26 cellular contexts compared by ENCODE assay signal in genomic region chr11:132490976-132491375, GRCh38.
DNase-seq lines count a peak whose midpoint lies in the region; ATAC-seq and TF ChIP-seq lines count a peak whose summit lies in the region.
"Had no signal": no experiment of that assay in that cellular context is flagged by ENCODE, and none has a peak within 500 bp of the region (broad histone marks: within the 10 kb centered on the region; RNA-seq: fewer than 3 reads in every experiment).

No MANE protein-coding gene starts in this region.

- ATAC-seq in activated naive CD4-positive, alpha-beta T cell treated with anti-CD3 and anti-CD28 coated beads, Interleukin-2, amount 50 U/mL, for 72 hours: no peak
- ATAC-seq: HCT116, pancreas had no signal

- no peak overlapping the region for H3K27ac Mint-ChIP-seq in activated naive CD4-positive, alpha-beta T cell treated with anti-CD3 and anti-CD28 coated beads, Interleukin-2, amount 50 U/mL, for 72 hours
- H3K27ac Mint-ChIP-seq: activated naive CD4-positive, alpha-beta T cell treated with anti-CD3 and anti-CD28 coated beads, Interleukin-2, amount 50 U/mL, for 24 hours; CD8-positive, alpha-beta memory T cell; nephron progenitor cell; stimulated activated naive CD8-positive, alpha-beta T cell treated with anti-CD3 and anti-CD28 coated beads, Interleukin-15, Interleukin-2, amounts not matched to agents 100 ng/mL and 50 ng/mL, for 24 hours; T-helper 2 cell treated with Interferon-gamma antibody and Interleukin-4, amounts not matched to agents 5 μg/mL and 100 μg/mL, for 36 hours had no signal

- H3K27ac ChIP-seq in AG04450 (ENCODE audit: low read depth, low read length): no peak overlapping the region
- H3K27ac ChIP-seq in RWPE1: no peak overlapping the region
- H3K27ac ChIP-seq: cardiac muscle cell, pancreas, SK-N-MC, vagina had no signal

- CTCF ChIA-PET in AG04450 (lab: Charles Lee) (no interaction called here), RWPE1 (lab: Yijun Ruan, JAX) (no interaction called here)

- peaks cover 40 to 43% of the 10 kb centered on the region in 2 donors for H3K9me3 Mint-ChIP-seq in activated naive CD4-positive, alpha-beta T cell treated with anti-CD3 and anti-CD28 coated beads, Interleukin-2, amount 50 U/mL, for 72 hours

- POLR2A ChIA-PET in AG04450 (lab: Yijun Ruan, JAX) (no interaction called here), RWPE1 (lab: Yijun Ruan, JAX; ENCODE audit: low non-redundant PET) (no interaction called here)

- peaks cover 7% of the 10 kb centered on the region in 2 donors for H3K36me3 Mint-ChIP-seq in activated naive CD4-positive, alpha-beta T cell treated with anti-CD3 and anti-CD28 coated beads, Interleukin-2, amount 50 U/mL, for 72 hours
- H3K36me3 Mint-ChIP-seq: CD8-positive, alpha-beta memory T cell had no signal

- no peaks in the 10 kb centered on the region for H3K27me3 ChIP-seq in AG04450 (ENCODE audit: control insufficient read depth, insufficient read depth, low read length)
- H3K27me3 ChIP-seq: cardiac muscle cell, pancreas, vagina had no signal

- H3K4me3 ChIP-seq in AG04450 (ENCODE audit: low read depth, low read length): no peak overlapping the region
- H3K4me3 ChIP-seq: cardiac muscle cell, pancreas, SK-N-MC, vagina had no signal

- DNase-seq in AG04450 (ENCODE audit: low read depth, low spot score) (peak; percentile 6), GM04503 (ENCODE audit: low read depth) (peak; percentile 61), RWPE1 (ENCODE audit: low spot score) (peak; percentile 4), glomerular visceral epithelial cell (ENCODE audit: extremely low spot score) (peak; percentile 7), Kasumi-1 (lab: John Stamatoyannopoulos, UW) (no peak), SW480 (ENCODE audit: low spot score) (no peak), T-helper 2 cell (no peak)
- DNase-seq in activated naive CD4-positive, alpha-beta T cell treated with anti-CD3 and anti-CD28 coated beads, Interleukin-2, amount 50 U/mL, for 72 hours (ENCODE audit: low spot score in 2 of 2): no peak
- DNase-seq: activated T-cell treated with anti-CD3 and anti-CD28 coated beads for 4 hours; anterior cingulate cortex; CD8-positive, alpha-beta memory T cell; DMS 273 treated with DMSO at 0.1 percent for 48 hours; glutamatergic neuron; NCI-H1092; NCI-H1694 treated with DMSO at 0.1 percent for 48 hours; NCI-H510A; nephron progenitor cell; pancreas; stimulated activated CD8-positive, alpha-beta memory T cell treated with anti-CD3 and anti-CD28 coated beads, Interleukin-4, amount 100 ng/mL, for 48 hours had no signal

- TF ChIP-seq CTCF in AG04450 (IDR thresholded peaks at IDR 0.05; ENCODE audit: low read depth, low read length) (no peak), RWPE1 (conservative IDR thresholded peaks at IDR 0.05; ENCODE audit: low read depth) (no peak)

- no peaks in the 10 kb centered on the region; the same call in 1 of the 2 replicates for H3K9me3 ChIP-seq in AG04450 (ENCODE audit: control insufficient read depth, insufficient read depth, low read length)
- H3K9me3 ChIP-seq: pancreas, vagina had no signal

Comparison
In these comparisons a context has a peak if more than half of its experiments do, and no peak if none do; other contexts are left out.
1. DNase-seq: peak in AG04450 (single experiment), GM04503 (single experiment), RWPE1 (single experiment) and glomerular visceral epithelial cell (single experiment); none in Kasumi-1 (0 of 2), SW480 (single experiment), activated naive CD4-positive, alpha-beta T cell treated with anti-CD3 and anti-CD28 coated beads, Interleukin-2, amount 50 U/mL, for 72 hours (0 of 2) and T-helper 2 cell (0 of 5).